Comparison of ENCODE assay signal across 20 cellular contexts in genomic region chr18:11974741-11975325, GRCh38.
"Had no signal": no experiment of that assay in that cellular context is flagged by ENCODE, and none has a peak within 500 bp of the region (broad histone marks: within the 10 kb centered on the region; RNA-seq: fewer than 3 reads in every experiment).

No MANE protein-coding gene starts in this region.

- H3K27me3 ChIP-seq: esophagus muscularis mucosa, gastroesophageal sphincter, sigmoid colon, transverse colon had no signal

- H3K4me3 ChIP-seq: esophagus muscularis mucosa, gastroesophageal sphincter, lung, psoas muscle, sigmoid colon, skin epidermis, thoracic aorta, transverse colon had no signal

- H3K9me3 ChIP-seq: esophagus muscularis mucosa, gastroesophageal sphincter, psoas muscle, sigmoid colon, thoracic aorta, transverse colon had no signal

- ATAC-seq: gastroesophageal sphincter; left colon; left ventricle myocardium superior; psoas muscle; stimulated activated naive B cell treated with anti-CD40 and anti-IgM and Interleukin-4, amounts not matched to agents 10 μg/mL and 1 μg/mL and 100 μg/mL, for 72 hours; stimulated activated naive CD8-positive, alpha-beta T cell treated with anti-CD3 and anti-CD28 coated beads, Interleukin-15, amount 100 ng/mL, for 72 hours had no signal

- H3K36me3 ChIP-seq: esophagus muscularis mucosa, gastroesophageal sphincter, sigmoid colon, thoracic aorta, transverse colon had no signal

- H3K27ac ChIP-seq: esophagus muscularis mucosa, gastroesophageal sphincter, psoas muscle, sigmoid colon, skin epidermis, thoracic aorta, transverse colon had no signal

- DNase-seq: effector memory CD4-positive, alpha-beta T cell; foreskin fibroblast; glutamatergic neuron; left colon; left ventricle myocardium superior; mesendoderm; naive B cell; psoas muscle; retina; sigmoid colon; stimulated activated CD4-positive, alpha-beta T cell treated with anti-CD3 and anti-CD28 coated beads, Interleukin-2, amount 100 ng/mL, for 24 hours; stimulated activated CD4-positive, alpha-beta T cell treated with anti-CD3 and anti-CD28 coated beads, Interleukin-4, amount 100 ng/mL, for 4 hours; stimulated activated naive B cell treated with anti-CD40 and anti-IgM and Interleukin-4, amounts not matched to agents 10 μg/mL and 1 μg/mL and 100 μg/mL, for 72 hours; stimulated activated naive CD8-positive, alpha-beta T cell treated with anti-CD3 and anti-CD28 coated beads, Interleukin-15, amount 100 ng/mL, for 72 hours; transverse colon had no signal
